18 cellular contexts compared by ENCODE assay signal in the genomic region with DNA sequence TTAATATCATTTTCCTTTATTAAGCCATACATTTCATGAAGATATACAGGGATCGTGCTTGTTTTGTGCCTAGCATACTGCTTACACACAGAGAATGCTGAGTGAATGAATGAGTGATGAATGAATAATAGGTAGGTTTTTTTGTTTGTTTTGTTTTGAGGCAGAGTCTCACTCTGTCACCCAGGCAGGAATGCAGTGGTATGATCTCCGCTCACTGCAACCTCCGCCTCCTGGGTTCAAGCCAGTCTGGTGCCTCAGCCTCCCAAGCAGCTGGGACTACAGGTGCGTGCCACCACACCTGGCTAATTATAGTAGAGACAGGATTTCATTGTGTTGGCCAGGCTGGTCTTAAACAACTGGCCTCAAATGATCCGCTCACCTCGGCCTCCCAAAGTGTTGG.
DNase-seq lines count a peak whose midpoint lies in the region; ATAC-seq and TF ChIP-seq lines count a peak whose summit lies in the region.
"Had no signal": no experiment of that assay in that cellular context is flagged by ENCODE, and none has a peak within 500 bp of the region (broad histone marks: within the 10 kb centered on the region; RNA-seq: fewer than 3 reads in every experiment).

No MANE protein-coding gene starts in this region.

- H2BK12ac ChIP-seq in H9 (ENCODE audit: insufficient read length, low read depth, low read length), result no peak overlapping the region

- H2BK5ac ChIP-seq in H9 (ENCODE audit: insufficient read length, low read length), result no peak overlapping the region

- no peaks in the 10 kb centered on the region for H3K27me3 ChIP-seq in H9 (ENCODE audit: insufficient read depth, low read length)
- no peaks in the 10 kb centered on the region for H3K27me3 ChIP-seq in SJSA1 (replicated peaks)
- H3K27me3 ChIP-seq in smooth muscle cell (ENCODE audit: low read depth), result peaks cover 7% of the 10 kb centered on the region
- H3K27me3 ChIP-seq in gastroesophageal sphincter, result no peaks in the 10 kb centered on the region
- peaks cover 0 to 9% (median 0%) of the 10 kb centered on the region in 7 donors for H3K27me3 ChIP-seq in heart right ventricle

- no peak overlapping the region for H3K18ac ChIP-seq in H9 (ENCODE audit: insufficient read length, low read depth, low read length)

- no peak overlapping the region for H3K4me3 ChIP-seq in SJSA1
- H3K4me3 ChIP-seq in smooth muscle cell, result no peak overlapping the region
- no peak overlapping the region for H3K4me3 ChIP-seq in gastroesophageal sphincter
- no peak overlapping the region for H3K4me3 ChIP-seq in heart right ventricle
- H3K4me3 ChIP-seq: GM23338 had no signal

- peaks cover 6 to 14% of the 10 kb centered on the region in 2 experiments for H3K4me1 Mint-ChIP-seq in H9
- H3K4me1 Mint-ChIP-seq: B cell; CD4-positive, alpha-beta memory T cell had no signal

- ATAC-seq in gastroesophageal sphincter (no peak), heart right ventricle (no peak), GM21529 (IDR thresholded peaks at IDR 0.05; ENCODE audit: unreplicated experiment) (no peak)

- H2AK5ac ChIP-seq in H9 (ENCODE audit: insufficient read length, low read length), result no peak overlapping the region

- TF ChIP-seq POLR2A in gastroesophageal sphincter (IDR thresholded peaks at IDR 0.05), result no peak

- no peaks in the 10 kb centered on the region for H3K4me1 ChIP-seq in H9 (ENCODE audit: insufficient read depth, low read length)
- H3K4me1 ChIP-seq in SJSA1 (replicated peaks), result peaks cover 33% of the 10 kb centered on the region
- peaks cover 9% of the 10 kb centered on the region for H3K4me1 ChIP-seq in smooth muscle cell (ENCODE audit: low read depth)
- no peaks in the 10 kb centered on the region for H3K4me1 ChIP-seq in gastroesophageal sphincter
- no peaks in the 10 kb centered on the region for H3K4me1 ChIP-seq in heart right ventricle

- H3K4me2 ChIP-seq in H9 (ENCODE audit: insufficient read depth, insufficient read length, low read length) (no peak overlapping the region), smooth muscle cell (peak overlapping the region; percentile 70)
- H3K4me2 ChIP-seq: GM23338 had no signal

- DNase-seq in H9 (no peak), SJSA1 (ENCODE audit: low read depth in 1 of 2, low spot score in 2 of 2) (peak in 1 of 2 experiments; percentile 17), epithelial cell of prostate (ENCODE audit: low read depth, low spot score) (no peak), smooth muscle cell (lab: John Stamatoyannopoulos, UW; ENCODE audit: unreplicated experiment) (no peak), heart right ventricle (no peak)
- DNase-seq: Calu3; CD4-positive, alpha-beta memory T cell; DMS53; MM.1S; NCI-H1105; NCI-H1694 treated with DMSO at 0.1 percent for 48 hours; NCI-H526 treated with DMSO at 0.1 percent for 48 hours; NK-92 treated with Interleukin-12 subunit alpha and Interleukin-12 subunit beta, amount 100 ng/mL, for 24 hours; SIG-M5 had no signal

- H3K56ac ChIP-seq in H9 (ENCODE audit: insufficient read length, low read depth, low read length), result no peak overlapping the region

- peaks cover 11 to 15% of the 10 kb centered on the region in 2 experiments for H3K9me3 Mint-ChIP-seq in H9

- H3K27ac ChIP-seq in H9 (ENCODE audit: insufficient read length, low read depth, low read length), result no peak overlapping the region
- peak overlapping the region; percentile 89 for H3K27ac ChIP-seq in SJSA1
- peak overlapping the region; percentile 53 for H3K27ac ChIP-seq in epithelial cell of prostate
- H3K27ac ChIP-seq in smooth muscle cell (ENCODE audit: low read depth), result peak overlapping the region; percentile 97
- H3K27ac ChIP-seq in gastroesophageal sphincter, result no peak overlapping the region
- no peak overlapping the region for H3K27ac ChIP-seq in heart right ventricle

- H3K36me3 ChIP-seq in SJSA1 (no peaks in the 10 kb centered on the region), smooth muscle cell (ENCODE audit: low read depth) (no peaks in the 10 kb centered on the region), gastroesophageal sphincter (no peaks in the 10 kb centered on the region), heart right ventricle (no peaks in the 10 kb centered on the region)

- H3K23ac ChIP-seq in H9 (ENCODE audit: insufficient read length, low read depth, low read length), result no peak overlapping the region

- no peak overlapping the region for H3K4me3 Mint-ChIP-seq in H9
- H3K4me3 Mint-ChIP-seq: B cell; CD4-positive, alpha-beta memory T cell; GM23338 had no signal

- no peak overlapping the region for H2AFZ ChIP-seq in H9 (ENCODE audit: low read length)
- no peak overlapping the region for H2AFZ ChIP-seq in smooth muscle cell (ENCODE audit: low read depth)

- H4K8ac ChIP-seq in H9 (replicated peaks; ENCODE audit: insufficient read length, low read depth, low read length), result no peak overlapping the region

- H3K9me3 ChIP-seq in H9 (ENCODE audit: control insufficient read depth, low read depth, low read length) (peaks cover 4% of the 10 kb centered on the region), SJSA1 (replicated peaks) (no peaks in the 10 kb centered on the region), smooth muscle cell (replicated peaks; ENCODE audit: low read depth) (no peaks in the 10 kb centered on the region), gastroesophageal sphincter (no peaks in the 10 kb centered on the region), heart right ventricle (no peaks in the 10 kb centered on the region)

- H4K20me1 ChIP-seq in H9 (ENCODE audit: control insufficient read depth, insufficient read depth, insufficient read length) (no peaks in the 10 kb centered on the region), smooth muscle cell (ENCODE audit: low read depth) (no peaks in the 10 kb centered on the region)

- peaks cover 3 to 16% (median 8%) of the 10 kb centered on the region in 3 experiments; a peak in 6 of 7 replicates for H3K36me3 Mint-ChIP-seq in H9 (ENCODE audit: insufficient read depth in 1 of 3, low read depth in 3 of 3)
- H3K36me3 Mint-ChIP-seq: CD4-positive, alpha-beta memory T cell had no signal

- no peak overlapping the region for H3K4ac ChIP-seq in H9 (ENCODE audit: low read depth, low read length)

- no peak overlapping the region for H4K91ac ChIP-seq in H9 (ENCODE audit: insufficient read length, low read depth, low read length)

- H3T11ph ChIP-seq in H9 (ENCODE audit: low read length), result no peak overlapping the region

- no peak for TF ChIP-seq EP300 in gastroesophageal sphincter (IDR thresholded peaks at IDR 0.05)

- H3K27me3 Mint-ChIP-seq in H9 (ENCODE audit: low read depth), result no peaks in the 10 kb centered on the region
- H3K27me3 Mint-ChIP-seq: B cell; CD4-positive, alpha-beta memory T cell had no signal

- no peak overlapping the region for H3K14ac ChIP-seq in H9 (ENCODE audit: insufficient read depth, low read length)

- H3K23me2 ChIP-seq in H9 (ENCODE audit: insufficient read length, low read depth, low read length, poor library complexity, severe bottlenecking), result no peaks in the 10 kb centered on the region

- H2BK20ac ChIP-seq in H9 (ENCODE audit: low read depth, low read length, poor library complexity, severe bottlenecking), result no peak overlapping the region

- H4K5ac ChIP-seq in H9 (ENCODE audit: insufficient read length, low read depth, low read length), result no peak overlapping the region

- H3K9ac ChIP-seq in H9 (ENCODE audit: extremely low read depth, insufficient read length, low read length), result no peak overlapping the region
- peak overlapping the region; percentile 49 for H3K9ac ChIP-seq in smooth muscle cell (ENCODE audit: low read depth)

- no peak overlapping the region for H2BK15ac ChIP-seq in H9 (ENCODE audit: low read depth, low read length)

- intact Hi-C loops in heart right ventricle (cut with DNase I), result loop anchor here in 5 of 10 donors (5.0 to 10.0 kb wide), 3 partner anchors 281 to 713 kb away; no protein-coding TSS in a partner anchor

- H3K79me1 ChIP-seq in H9 (ENCODE audit: insufficient read depth, low read depth, low read length, poor library complexity, severe bottlenecking), result no peaks in the 10 kb centered on the region

- H3F3A ChIP-seq in smooth muscle cell (ENCODE audit: low read depth), result no peaks in the 10 kb centered on the region

- H3K79me2 ChIP-seq in H9 (ENCODE audit: insufficient read depth, low read length) (no peaks in the 10 kb centered on the region), smooth muscle cell (ENCODE audit: low read depth) (no peaks in the 10 kb centered on the region)

- WGBS in H9 (ENCODE audit: extremely low coverage, insufficient read length, low lambda C conversion rate), result no CpG with 5 or more reads among the region's 6 CpGs
- 89% methylated on average over 6 of the region's 6 CpGs for WGBS in smooth muscle cell (ENCODE audit: low lambda C conversion rate)
- WGBS in gastroesophageal sphincter (ENCODE audit: low coverage in 1 of 2), 2 donors, result 84 to 100% methylated on average over 1 to 6 of the region's 6 CpGs
- 93 to 97% methylated on average over 6 of the region's 6 CpGs for WGBS in heart right ventricle, 2 donors

- H2BK120ac ChIP-seq in H9 (ENCODE audit: low read depth, low read length, poor library complexity, severe bottlenecking), result no peak overlapping the region

- H3K27ac Mint-ChIP-seq in H9, result peak overlapping the region in 2 of 3 experiments; percentile 66 to 75; a peak in 2 of 7 replicates
- H3K27ac Mint-ChIP-seq: B cell; CD4-positive, alpha-beta memory T cell had no signal

- TF ChIP-seq CTCF in H9 (conservative IDR thresholded peaks at IDR 0.05) (no peak), smooth muscle cell (IDR thresholded peaks at IDR 0.05; ENCODE audit: borderline replicate concordance, insufficient read depth, poor library complexity, severe bottlenecking) (no peak), gastroesophageal sphincter (IDR thresholded peaks at IDR 0.05) (no peak), heart right ventricle (IDR thresholded peaks at IDR 0.05) (no peak)

Comparison
In these comparisons a context has a peak if more than half of its experiments do, and no peak if none do; other contexts are left out.
1. H3K27ac ChIP-seq: peak in SJSA1 (single experiment), epithelial cell of prostate (single experiment) and smooth muscle cell (single experiment); none in H9 (single experiment), gastroesophageal sphincter (0 of 4) and heart right ventricle (0 of 10).